Comparison of ENCODE assay signal across 9 cellular contexts in the genomic region with DNA sequence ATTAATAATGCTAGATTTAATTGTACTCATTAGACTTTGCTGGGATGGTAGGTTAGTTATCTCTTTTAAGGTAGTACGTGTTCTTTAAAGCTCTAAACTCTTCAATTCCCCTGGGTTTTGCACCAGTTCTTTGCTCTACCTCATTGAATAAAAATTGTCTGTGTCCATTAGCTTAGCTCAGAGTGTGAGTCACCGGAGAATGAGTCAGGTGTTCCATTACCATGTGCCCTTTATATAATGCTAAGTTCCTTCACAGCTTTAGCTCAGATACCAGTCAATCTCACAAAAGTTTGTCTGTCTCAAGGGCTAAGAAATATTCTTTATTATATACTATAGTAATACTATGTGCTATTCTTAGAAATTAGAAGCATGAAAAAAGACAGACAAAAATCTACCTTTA.
DNase-seq lines count a peak whose midpoint lies in the region; TF ChIP-seq lines count a peak whose summit lies in the region.
"Had no signal": no experiment of that assay in that cellular context is flagged by ENCODE, and none has a peak within 500 bp of the region (broad histone marks: within the 10 kb centered on the region; RNA-seq: fewer than 3 reads in every experiment).

No MANE protein-coding gene starts in this region.

- no peaks in the 10 kb centered on the region for H3K27me3 ChIP-seq in neural progenitor cell

- H3K79me2 ChIP-seq in neural progenitor cell (ENCODE audit: low read depth): no peaks in the 10 kb centered on the region

- no TSS peak for BruUV-seq in Calu3 (replicated peaks; lab: Mats Ljungman, UMichigan)

- H3K4me1 Mint-ChIP-seq in Calu3 (ENCODE audit: low read depth, unreplicated experiment) (peaks cover 51% of the 10 kb centered on the region), neural progenitor cell (peaks cover 12% of the 10 kb centered on the region), type B pancreatic cell (ENCODE audit: unreplicated experiment) (peaks cover 11% of the 10 kb centered on the region)
- H3K4me1 Mint-ChIP-seq in activated CD4-positive, alpha-beta memory T cell treated with anti-CD3 and anti-CD28 coated beads for 36 hours (ENCODE audit: low read depth): no peaks in the 10 kb centered on the region

- H3K9me3 Mint-ChIP-seq in Calu3 (ENCODE audit: low read depth, unreplicated experiment) (no peaks in the 10 kb centered on the region), neural progenitor cell (no peaks in the 10 kb centered on the region), type B pancreatic cell (peaks cover 7% of the 10 kb centered on the region)
- no peaks in the 10 kb centered on the region for H3K9me3 Mint-ChIP-seq in activated CD4-positive, alpha-beta memory T cell treated with anti-CD3 and anti-CD28 coated beads for 36 hours

- peak; percentile 71 for DNase-seq in Calu3
- peak; percentile 69 for DNase-seq in NCI-H460 (ENCODE audit: extremely low read depth, low read depth)
- DNase-seq in dermis blood vessel endothelial cell: peak; percentile 96
- DNase-seq in myocyte (ENCODE audit: low read depth): peak; percentile 68
- DNase-seq in neural progenitor cell (ENCODE audit: low spot score): no peak
- DNase-seq in retina: no peak
- DNase-seq in type B pancreatic cell (ENCODE audit: extremely low spot score, unreplicated experiment): no peak
- no peak for DNase-seq in activated CD4-positive, alpha-beta memory T cell treated with anti-CD3 and anti-CD28 coated beads for 36 hours
- DNase-seq: NCI-H187 had no signal

- H3K36me3 ChIP-seq in neural progenitor cell: no peaks in the 10 kb centered on the region

- CTCF ChIA-PET in Calu3 (lab: Charles Lee): interaction anchor here (0.5 to 1.7 kb wide), 5 partner anchors 11 to 467 kb away, joined by 3 to 7 read pairs (median 4); no protein-coding TSS in a partner anchor
- CTCF ChIA-PET in activated CD4-positive, alpha-beta memory T cell treated with anti-CD3 and anti-CD28 coated beads for 36 hours (lab: Charles Lee): no interaction called here

- no peak overlapping the region for H3K4me2 ChIP-seq in neural progenitor cell

- no peaks in the 10 kb centered on the region for H3K9me3 ChIP-seq in neural progenitor cell (ENCODE audit: low read depth)

- H2AFZ ChIP-seq in neural progenitor cell (replicated peaks): no peak overlapping the region

- peak overlapping the region; percentile 93 for H3K27ac Mint-ChIP-seq in Calu3 (ENCODE audit: unreplicated experiment)
- H3K27ac Mint-ChIP-seq in neural progenitor cell: no peak overlapping the region
- H3K27ac Mint-ChIP-seq in type B pancreatic cell: no peak overlapping the region
- H3K27ac Mint-ChIP-seq in activated CD4-positive, alpha-beta memory T cell treated with anti-CD3 and anti-CD28 coated beads for 36 hours: no peak overlapping the region

- peaks cover 9% of the 10 kb centered on the region for H3K36me3 Mint-ChIP-seq in Calu3 (ENCODE audit: insufficient read depth, unreplicated experiment)
- H3K36me3 Mint-ChIP-seq in neural progenitor cell: no peaks in the 10 kb centered on the region
- peaks cover 4% of the 10 kb centered on the region for H3K36me3 Mint-ChIP-seq in type B pancreatic cell
- H3K36me3 Mint-ChIP-seq in activated CD4-positive, alpha-beta memory T cell treated with anti-CD3 and anti-CD28 coated beads for 36 hours: no peaks in the 10 kb centered on the region

- H3K4me3 ChIP-seq in neural progenitor cell: no peak overlapping the region

- no peaks in the 10 kb centered on the region for H3K4me1 ChIP-seq in neural progenitor cell

- no peak overlapping the region for H3K27ac ChIP-seq in neural progenitor cell

- no peak for TF ChIP-seq CTCF in Calu3 (IDR thresholded peaks at IDR 0.05; ENCODE audit: unreplicated experiment)
- TF ChIP-seq CTCF in neural progenitor cell (IDR thresholded peaks at IDR 0.05): no peak
- no peak for TF ChIP-seq CTCF in type B pancreatic cell (conservative IDR thresholded peaks at IDR 0.05)

- H3K4me3 Mint-ChIP-seq in Calu3 (ENCODE audit: low read depth, unreplicated experiment) (no peak overlapping the region), neural progenitor cell (no peak overlapping the region), type B pancreatic cell (no peak overlapping the region)
- no peak overlapping the region for H3K4me3 Mint-ChIP-seq in activated CD4-positive, alpha-beta memory T cell treated with anti-CD3 and anti-CD28 coated beads for 36 hours

- H4K20me1 ChIP-seq in neural progenitor cell (ENCODE audit: low read depth): no peaks in the 10 kb centered on the region

- H3K27me3 Mint-ChIP-seq in Calu3 (ENCODE audit: unreplicated experiment) (no peaks in the 10 kb centered on the region), neural progenitor cell (ENCODE audit: insufficient read depth, low read depth) (no peaks in the 10 kb centered on the region), type B pancreatic cell (peaks cover 9% of the 10 kb centered on the region)
- H3K27me3 Mint-ChIP-seq in activated CD4-positive, alpha-beta memory T cell treated with anti-CD3 and anti-CD28 coated beads for 36 hours: no peaks in the 10 kb centered on the region

- POLR2A ChIA-PET in activated CD4-positive, alpha-beta memory T cell treated with anti-CD3 and anti-CD28 coated beads for 36 hours (lab: Charles Lee): no interaction called here

- H3K9ac ChIP-seq in neural progenitor cell: no peak overlapping the region

- intact Hi-C loops in Calu3 (cut with micrococcal nuclease; ENCODE audit: unreplicated experiment): loop anchor here (10.0 kb wide), 1 partner anchor 339 kb away; a partner anchor contains a TSS
- intact Hi-C loops in activated CD4-positive, alpha-beta memory T cell treated with anti-CD3 and anti-CD28 coated beads for 36 hours (cut with micrococcal nuclease): no loop called here

- peaks cover 7% of the 10 kb centered on the region for H3F3A ChIP-seq in neural progenitor cell (ENCODE audit: low read depth)

Comparison
In these comparisons a context has a peak if more than half of its experiments do, and no peak if none do; other contexts are left out.
1. DNase-seq: peak in Calu3 (single experiment), NCI-H460 (single experiment), dermis blood vessel endothelial cell (single experiment) and myocyte (single experiment); none in neural progenitor cell (single experiment), retina (single experiment), type B pancreatic cell (single experiment) and activated CD4-positive, alpha-beta memory T cell treated with anti-CD3 and anti-CD28 coated beads for 36 hours (single experiment).